Comparison of ENCODE assay signal across 1 cellular context in the genomic region with DNA sequence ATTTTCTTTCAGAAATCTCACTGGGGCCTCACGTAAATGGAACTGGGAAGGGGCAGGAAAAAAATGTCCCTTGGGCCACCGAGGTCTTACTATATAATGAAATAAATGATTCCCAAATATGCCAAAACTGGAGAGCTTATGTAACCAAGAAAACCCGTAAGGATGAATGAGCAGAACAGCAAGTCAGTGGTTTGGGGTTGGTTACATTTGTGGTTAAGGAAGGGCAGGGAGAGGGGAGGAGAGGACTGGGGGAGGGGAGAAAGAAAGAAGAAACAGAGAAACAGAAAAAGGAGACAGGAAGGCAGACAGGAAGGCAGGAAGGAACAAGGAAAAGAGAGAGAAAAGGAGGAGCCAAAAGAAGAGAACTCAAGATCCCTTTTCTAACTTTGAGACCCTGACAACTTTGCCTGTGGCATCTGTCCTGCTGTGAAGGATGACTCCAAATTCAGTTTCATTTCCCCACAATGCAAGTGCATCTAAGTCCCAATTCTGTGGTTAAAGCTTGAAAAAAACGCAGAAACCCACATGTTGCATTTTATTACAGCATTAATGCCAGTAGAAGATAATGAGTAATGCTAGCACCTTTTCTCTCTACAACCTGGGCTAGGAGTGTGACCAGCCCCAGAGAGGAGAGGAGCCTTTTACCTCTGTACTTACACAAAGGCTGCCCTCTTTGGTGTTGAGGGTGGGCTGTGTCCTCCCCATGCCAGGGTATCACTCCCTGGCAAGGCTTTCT.
TF ChIP-seq lines count a peak whose summit lies in the region.

No MANE protein-coding gene starts in this region.

TF ChIP-seq in K562, 482 proteins besides CTCF, POLR2A, EP300 and RAD21:
- TF ChIP-seq ESRRA (IDR thresholded peaks at IDR 0.05; ENCODE audit: borderline replicate concordance, low read depth): no peak
- TF ChIP-seq OTX1 (CRISPR knock-in tag; IDR thresholded peaks at IDR 0.05): 0 out of 2 replicates have a peak, but pooled peaks have one; percentile 40
- TF ChIP-seq GABPA (tag; conservative IDR thresholded peaks at IDR 0.05; ENCODE audit: low read depth): no peak
- TF ChIP-seq, protein P1, sequence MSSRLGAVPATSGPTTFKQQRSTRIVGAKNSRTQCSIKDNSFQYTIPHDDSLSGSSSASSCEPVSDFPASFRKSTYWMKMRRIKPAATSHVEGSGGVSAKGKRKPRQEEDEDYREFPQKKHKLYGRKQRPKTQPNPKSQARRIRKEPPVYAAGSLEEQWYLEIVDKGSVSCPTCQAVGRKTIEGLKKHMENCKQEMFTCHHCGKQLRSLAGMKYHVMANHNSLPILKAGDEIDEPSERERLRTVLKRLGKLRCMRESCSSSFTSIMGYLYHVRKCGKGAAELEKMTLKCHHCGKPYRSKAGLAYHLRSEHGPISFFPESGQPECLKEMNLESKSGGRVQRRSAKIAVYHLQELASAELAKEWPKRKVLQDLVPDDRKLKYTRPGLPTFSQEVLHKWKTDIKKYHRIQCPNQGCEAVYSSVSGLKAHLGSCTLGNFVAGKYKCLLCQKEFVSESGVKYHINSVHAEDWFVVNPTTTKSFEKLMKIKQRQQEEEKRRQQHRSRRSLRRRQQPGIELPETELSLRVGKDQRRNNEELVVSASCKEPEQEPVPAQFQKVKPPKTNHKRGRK (tag; IDR thresholded peaks at IDR 0.05): peak; percentile 48; the same call in 1 of the 2 replicates
- TF ChIP-seq XRCC4 (IDR thresholded peaks at IDR 0.05; ENCODE audit: extremely low read depth, insufficient read depth, insufficient read length): no peak
- TF ChIP-seq CEBPG (CRISPR knock-in tag; IDR thresholded peaks at IDR 0.05): peak; percentile 39; the same call in 1 of the 2 replicates
- no peak for TF ChIP-seq CEBPG (tag; conservative IDR thresholded peaks at IDR 0.05 in 1 of 2, IDR thresholded peaks at IDR 0.05 in 1 of 2)
- TF ChIP-seq ELF2 (CRISPR knock-in tag; IDR thresholded peaks at IDR 0.05): no peak
- TF ChIP-seq PRPF4 (IDR thresholded peaks at IDR 0.05; ENCODE audit: insufficient read depth, low read depth, low read length, poor library complexity, severe bottlenecking): no peak
- TF ChIP-seq MAX (CRISPR knock-in tag; IDR thresholded peaks at IDR 0.05): no peak
- TF ChIP-seq, protein P2, sequence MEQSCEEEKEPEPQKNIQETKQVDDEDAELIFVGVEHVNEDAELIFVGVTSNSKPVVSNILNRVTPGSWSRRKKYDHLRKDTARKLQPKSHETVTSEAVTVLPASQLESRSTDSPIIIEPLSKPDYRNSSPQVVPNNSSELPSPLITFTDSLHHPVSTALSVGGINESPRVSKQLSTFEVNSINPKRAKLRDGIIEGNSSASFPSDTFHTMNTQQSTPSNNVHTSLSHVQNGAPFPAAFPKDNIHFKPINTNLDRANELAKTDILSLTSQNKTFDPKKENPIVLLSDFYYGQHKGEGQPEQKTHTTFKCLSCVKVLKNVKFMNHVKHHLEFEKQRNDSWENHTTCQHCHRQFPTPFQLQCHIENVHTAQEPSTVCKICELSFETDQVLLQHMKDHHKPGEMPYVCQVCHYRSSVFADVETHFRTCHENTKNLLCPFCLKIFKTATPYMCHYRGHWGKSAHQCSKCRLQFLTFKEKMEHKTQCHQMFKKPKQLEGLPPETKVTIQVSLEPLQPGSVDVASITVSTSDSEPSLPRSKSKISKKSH (CRISPR knock-in tag; IDR thresholded peaks at IDR 0.05): no peak
- TF ChIP-seq, protein P3, sequence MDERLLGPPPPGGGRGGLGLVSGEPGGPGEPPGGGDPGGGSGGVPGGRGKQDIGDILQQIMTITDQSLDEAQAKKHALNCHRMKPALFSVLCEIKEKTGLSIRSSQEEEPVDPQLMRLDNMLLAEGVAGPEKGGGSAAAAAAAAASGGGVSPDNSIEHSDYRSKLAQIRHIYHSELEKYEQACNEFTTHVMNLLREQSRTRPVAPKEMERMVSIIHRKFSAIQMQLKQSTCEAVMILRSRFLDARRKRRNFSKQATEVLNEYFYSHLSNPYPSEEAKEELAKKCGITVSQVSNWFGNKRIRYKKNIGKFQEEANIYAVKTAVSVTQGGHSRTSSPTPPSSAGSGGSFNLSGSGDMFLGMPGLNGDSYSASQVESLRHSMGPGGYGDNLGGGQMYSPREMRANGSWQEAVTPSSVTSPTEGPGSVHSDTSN (CRISPR knock-in tag; IDR thresholded peaks at IDR 0.05; ENCODE audit: low read depth): no peak
- TF ChIP-seq, protein P3 (tag; conservative IDR thresholded peaks at IDR 0.05; ENCODE audit: low read depth): no peak
- TF ChIP-seq, protein P4, sequence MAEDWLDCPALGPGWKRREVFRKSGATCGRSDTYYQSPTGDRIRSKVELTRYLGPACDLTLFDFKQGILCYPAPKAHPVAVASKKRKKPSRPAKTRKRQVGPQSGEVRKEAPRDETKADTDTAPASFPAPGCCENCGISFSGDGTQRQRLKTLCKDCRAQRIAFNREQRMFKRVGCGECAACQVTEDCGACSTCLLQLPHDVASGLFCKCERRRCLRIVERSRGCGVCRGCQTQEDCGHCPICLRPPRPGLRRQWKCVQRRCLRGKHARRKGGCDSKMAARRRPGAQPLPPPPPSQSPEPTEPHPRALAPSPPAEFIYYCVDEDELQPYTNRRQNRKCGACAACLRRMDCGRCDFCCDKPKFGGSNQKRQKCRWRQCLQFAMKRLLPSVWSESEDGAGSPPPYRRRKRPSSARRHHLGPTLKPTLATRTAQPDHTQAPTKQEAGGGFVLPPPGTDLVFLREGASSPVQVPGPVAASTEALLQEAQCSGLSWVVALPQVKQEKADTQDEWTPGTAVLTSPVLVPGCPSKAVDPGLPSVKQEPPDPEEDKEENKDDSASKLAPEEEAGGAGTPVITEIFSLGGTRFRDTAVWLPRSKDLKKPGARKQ (CRISPR knock-in tag; IDR thresholded peaks at IDR 0.05): no peak
- no peak for TF ChIP-seq CCAR2 (IDR thresholded peaks at IDR 0.05; ENCODE audit: low read depth, low read length)
- TF ChIP-seq ZNF175 (CRISPR knock-in tag; IDR thresholded peaks at IDR 0.05; ENCODE audit: low read depth): no peak
- TF ChIP-seq CBX2 (IDR thresholded peaks at IDR 0.05; ENCODE audit: insufficient read depth, low read length, poor library complexity, severe bottlenecking): no peak
- no peak for TF ChIP-seq NFE2L1 (tag; IDR thresholded peaks at IDR 0.05; ENCODE audit: borderline replicate concordance, low read depth)
- 0 out of 2 replicates have a peak, but pooled peaks have one; percentile 25 for TF ChIP-seq HBP1 (CRISPR knock-in tag; IDR thresholded peaks at IDR 0.05)
- no peak for TF ChIP-seq KDM2B (CRISPR knock-in tag; IDR thresholded peaks at IDR 0.05)
- TF ChIP-seq, protein P5, sequence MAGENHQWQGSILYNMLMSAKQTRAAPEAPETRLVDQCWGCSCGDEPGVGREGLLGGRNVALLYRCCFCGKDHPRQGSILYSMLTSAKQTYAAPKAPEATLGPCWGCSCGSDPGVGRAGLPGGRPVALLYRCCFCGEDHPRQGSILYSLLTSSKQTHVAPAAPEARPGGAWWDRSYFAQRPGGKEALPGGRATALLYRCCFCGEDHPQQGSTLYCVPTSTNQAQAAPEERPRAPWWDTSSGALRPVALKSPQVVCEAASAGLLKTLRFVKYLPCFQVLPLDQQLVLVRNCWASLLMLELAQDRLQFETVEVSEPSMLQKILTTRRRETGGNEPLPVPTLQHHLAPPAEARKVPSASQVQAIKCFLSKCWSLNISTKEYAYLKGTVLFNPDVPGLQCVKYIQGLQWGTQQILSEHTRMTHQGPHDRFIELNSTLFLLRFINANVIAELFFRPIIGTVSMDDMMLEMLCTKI (IDR thresholded peaks at IDR 0.05; ENCODE audit: partially characterized antibody): no peak
- TF ChIP-seq, protein P6, sequence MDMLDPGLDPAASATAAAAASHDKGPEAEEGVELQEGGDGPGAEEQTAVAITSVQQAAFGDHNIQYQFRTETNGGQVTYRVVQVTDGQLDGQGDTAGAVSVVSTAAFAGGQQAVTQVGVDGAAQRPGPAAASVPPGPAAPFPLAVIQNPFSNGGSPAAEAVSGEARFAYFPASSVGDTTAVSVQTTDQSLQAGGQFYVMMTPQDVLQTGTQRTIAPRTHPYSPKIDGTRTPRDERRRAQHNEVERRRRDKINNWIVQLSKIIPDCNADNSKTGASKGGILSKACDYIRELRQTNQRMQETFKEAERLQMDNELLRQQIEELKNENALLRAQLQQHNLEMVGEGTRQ (CRISPR knock-in tag; IDR thresholded peaks at IDR 0.05): no peak
- TF ChIP-seq HMG20A (CRISPR knock-in tag; conservative IDR thresholded peaks at IDR 0.05): no peak
- TF ChIP-seq MLLT1 (IDR thresholded peaks at IDR 0.05): peak in 1 of 2 experiments; percentile 47; a peak in 1 of 4 replicates
- no peak for TF ChIP-seq KLF10 (CRISPR knock-in tag; IDR thresholded peaks at IDR 0.05)
- no peak for TF ChIP-seq MEIS2 (IDR thresholded peaks at IDR 0.05; ENCODE audit: partially characterized antibody)
- TF ChIP-seq ZNF282 (CRISPR knock-in tag; IDR thresholded peaks at IDR 0.05): no peak
- TF ChIP-seq SMAD1 (IDR thresholded peaks at IDR 0.05; ENCODE audit: low read depth, low read length, partially characterized antibody): no peak
- no peak for TF ChIP-seq ZNF717 (CRISPR knock-in tag; IDR thresholded peaks at IDR 0.05)
- TF ChIP-seq, protein P7, sequence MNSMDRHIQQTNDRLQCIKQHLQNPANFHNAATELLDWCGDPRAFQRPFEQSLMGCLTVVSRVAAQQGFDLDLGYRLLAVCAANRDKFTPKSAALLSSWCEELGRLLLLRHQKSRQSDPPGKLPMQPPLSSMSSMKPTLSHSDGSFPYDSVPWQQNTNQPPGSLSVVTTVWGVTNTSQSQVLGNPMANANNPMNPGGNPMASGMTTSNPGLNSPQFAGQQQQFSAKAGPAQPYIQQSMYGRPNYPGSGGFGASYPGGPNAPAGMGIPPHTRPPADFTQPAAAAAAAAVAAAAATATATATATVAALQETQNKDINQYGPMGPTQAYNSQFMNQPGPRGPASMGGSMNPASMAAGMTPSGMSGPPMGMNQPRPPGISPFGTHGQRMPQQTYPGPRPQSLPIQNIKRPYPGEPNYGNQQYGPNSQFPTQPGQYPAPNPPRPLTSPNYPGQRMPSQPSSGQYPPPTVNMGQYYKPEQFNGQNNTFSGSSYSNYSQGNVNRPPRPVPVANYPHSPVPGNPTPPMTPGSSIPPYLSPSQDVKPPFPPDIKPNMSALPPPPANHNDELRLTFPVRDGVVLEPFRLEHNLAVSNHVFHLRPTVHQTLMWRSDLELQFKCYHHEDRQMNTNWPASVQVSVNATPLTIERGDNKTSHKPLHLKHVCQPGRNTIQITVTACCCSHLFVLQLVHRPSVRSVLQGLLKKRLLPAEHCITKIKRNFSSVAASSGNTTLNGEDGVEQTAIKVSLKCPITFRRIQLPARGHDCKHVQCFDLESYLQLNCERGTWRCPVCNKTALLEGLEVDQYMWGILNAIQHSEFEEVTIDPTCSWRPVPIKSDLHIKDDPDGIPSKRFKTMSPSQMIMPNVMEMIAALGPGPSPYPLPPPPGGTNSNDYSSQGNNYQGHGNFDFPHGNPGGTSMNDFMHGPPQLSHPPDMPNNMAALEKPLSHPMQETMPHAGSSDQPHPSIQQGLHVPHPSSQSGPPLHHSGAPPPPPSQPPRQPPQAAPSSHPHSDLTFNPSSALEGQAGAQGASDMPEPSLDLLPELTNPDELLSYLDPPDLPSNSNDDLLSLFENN (IDR thresholded peaks at IDR 0.05; ENCODE audit: low read depth in 2 of 2, low read length in 2 of 2): no peak
- no peak for TF ChIP-seq MCM2 (IDR thresholded peaks at IDR 0.05; ENCODE audit: low read depth)
- no peak for TF ChIP-seq BHLHE40 (IDR thresholded peaks at IDR 0.05; ENCODE audit: low read length)
